In genomic region chr12:65825573-65826512, GRCh38 we compare ENCODE assay signal across 9 cellular contexts. TPM values are rescaled to one million over a fixed set of nuclear protein-coding genes. Genes with fewer than 3 reads are reported as not detected.
DNase-seq lines count a peak whose midpoint lies in the region; ATAC-seq, FAIRE-seq and TF ChIP-seq lines count a peak whose summit lies in the region.
"Had no signal": no experiment of that assay in that cellular context is flagged by ENCODE, and none has a peak within 500 bp of the region (broad histone marks: within the 10 kb centered on the region; RNA-seq: fewer than 3 reads in every experiment).

No MANE protein-coding gene starts in this region.

- H3K4me1 Mint-ChIP-seq in CD8-positive, alpha-beta T cell (ENCODE audit: low read depth) = peaks cover 25% of the 10 kb centered on the region
- peaks cover 21% of the 10 kb centered on the region for H3K4me1 Mint-ChIP-seq in astrocyte (ENCODE audit: low read depth, unreplicated experiment)

- peak overlapping the region; percentile 47 for H3K4me3 Mint-ChIP-seq in CD8-positive, alpha-beta T cell
- H3K4me3 Mint-ChIP-seq in astrocyte (ENCODE audit: unreplicated experiment) = peak overlapping the region; percentile 98

- no peak for DNase-seq in CD8-positive, alpha-beta T cell
- DNase-seq in HL-60 (ENCODE audit: low read depth in 1 of 2, low spot score in 1 of 2) (no peak), astrocyte (ENCODE audit: low read depth) (peak; percentile 53), iPS-NIHi11 (ENCODE audit: low spot score) (peak; percentile 53), small intestine (peak; percentile 41), NAMALWA (ENCODE audit: low spot score) (no peak)

- no peak for ATAC-seq in CD8-positive, alpha-beta T cell
- ATAC-seq in HG02610 (IDR thresholded peaks at IDR 0.05; ENCODE audit: unreplicated experiment) (no peak), HG03521 (IDR thresholded peaks at IDR 0.05; ENCODE audit: unreplicated experiment) (no peak)
- ATAC-seq: K562 had no signal

- no peak overlapping the region for H3K27ac ChIP-seq in CD8-positive, alpha-beta T cell (ENCODE audit: low read depth, low read length)
- H3K27ac ChIP-seq in HL-60 (replicated peaks) (no peak overlapping the region), astrocyte (ENCODE audit: low read depth, low read length) (peak overlapping the region; percentile 89), small intestine (ENCODE audit: low read depth in 1 of 2, low read length in 1 of 2) (no peak overlapping the region)

- H3K79me2 ChIP-seq in astrocyte (ENCODE audit: insufficient read depth, low read length) = peaks cover 70% of the 10 kb centered on the region

- FAIRE-seq in astrocyte (lab: Jason Lieb, UNC) (no peak), small intestine (lab: Jason Lieb, UNC) (no peak)
- FAIRE-seq: K562 had no signal

- no peaks in the 10 kb centered on the region for H4K20me1 ChIP-seq in astrocyte (ENCODE audit: insufficient read depth, low read length)

- POLR2A ChIA-PET in CD8-positive, alpha-beta T cell (lab: Charles Lee) = no interaction called here

- WGBS in small intestine, 3 donors = 1% methylated on average over 70 to 85 of the region's 85 CpGs

- TF ChIP-seq CTCF in CD8-positive, alpha-beta T cell (IDR thresholded peaks at IDR 0.05) = no peak
- TF ChIP-seq CTCF in HL-60 (IDR thresholded peaks at IDR 0.05; ENCODE audit: insufficient read depth, low read length) (no peak), astrocyte (IDR thresholded peaks at IDR 0.05; ENCODE audit: insufficient read depth, low read depth, low read length) (no peak)

- H3K27ac Mint-ChIP-seq in CD8-positive, alpha-beta T cell = no peak overlapping the region
- H3K27ac Mint-ChIP-seq in astrocyte (ENCODE audit: unreplicated experiment) = peak overlapping the region; percentile 99

- H3K4me2 ChIP-seq in astrocyte (ENCODE audit: low read length) = peak overlapping the region; percentile 97

- CTCF ChIA-PET in CD8-positive, alpha-beta T cell (lab: Charles Lee) = no interaction called here

- peaks cover 2% of the 10 kb centered on the region for H3K9me3 Mint-ChIP-seq in CD8-positive, alpha-beta T cell
- H3K9me3 Mint-ChIP-seq in astrocyte (ENCODE audit: unreplicated experiment) = peaks cover 1% of the 10 kb centered on the region

- peaks cover 52% of the 10 kb centered on the region for H3K27me3 Mint-ChIP-seq in CD8-positive, alpha-beta T cell (ENCODE audit: low read depth)
- no peaks in the 10 kb centered on the region for H3K27me3 Mint-ChIP-seq in astrocyte (ENCODE audit: low read depth, unreplicated experiment)

- intact Hi-C loops in CD8-positive, alpha-beta T cell (cut with DNase I, micrococcal nuclease) = no loop called here

- peaks cover 18% of the 10 kb centered on the region for H3K27me3 ChIP-seq in CD8-positive, alpha-beta T cell (ENCODE audit: insufficient read depth, low read length)
- H3K27me3 ChIP-seq in HL-60 (ENCODE audit: insufficient read depth, poor library complexity, severe bottlenecking) = peaks cover 74% of the 10 kb centered on the region
- H3K27me3 ChIP-seq in astrocyte (ENCODE audit: insufficient read depth, low read length) = no peaks in the 10 kb centered on the region
- H3K27me3 ChIP-seq in small intestine (ENCODE audit: control insufficient read depth in 2 of 2, insufficient read depth in 2 of 2, low read length in 2 of 2) = peaks cover 0 to 19% of the 10 kb centered on the region in 2 donors

- H3K36me3 Mint-ChIP-seq in CD8-positive, alpha-beta T cell = no peaks in the 10 kb centered on the region
- peaks cover 6% of the 10 kb centered on the region for H3K36me3 Mint-ChIP-seq in astrocyte (ENCODE audit: low read depth, unreplicated experiment)

- no peaks in the 10 kb centered on the region for H3K36me3 ChIP-seq in CD8-positive, alpha-beta T cell (ENCODE audit: insufficient read depth, low read length)
- H3K36me3 ChIP-seq in astrocyte (ENCODE audit: insufficient read depth, low read length) (peaks cover 21% of the 10 kb centered on the region), small intestine (ENCODE audit: control insufficient read depth in 2 of 2, insufficient read depth in 2 of 2, low read length in 2 of 2) (no peaks in the 10 kb centered on the region)

- H3K4me3 ChIP-seq in CD8-positive, alpha-beta T cell (ENCODE audit: low read depth, low read length) = no peak overlapping the region
- H3K4me3 ChIP-seq in HL-60 (replicated peaks; ENCODE audit: insufficient read depth, low read length) (peak overlapping the region; percentile 47), astrocyte (ENCODE audit: insufficient read depth, low read depth, low read length) (peak overlapping the region; percentile 94), small intestine (ENCODE audit: low read depth in 1 of 2, low read length in 2 of 2) (peak overlapping the region; percentile 50 to 97)
- H3K4me3 ChIP-seq: K562 had no signal

- H2AFZ ChIP-seq in astrocyte (ENCODE audit: low read depth, low read length) = no peak overlapping the region

- peak overlapping the region; percentile 97 for H3K9ac ChIP-seq in astrocyte (ENCODE audit: low read length)

- H3K9me3 ChIP-seq in CD8-positive, alpha-beta T cell (ENCODE audit: low read length) = no peaks in the 10 kb centered on the region
- H3K9me3 ChIP-seq in astrocyte (ENCODE audit: insufficient read depth, low read depth, low read length) (no peaks in the 10 kb centered on the region), small intestine (ENCODE audit: control insufficient read depth, low read depth) (no peaks in the 10 kb centered on the region)

- H3K4me1 ChIP-seq in CD8-positive, alpha-beta T cell (ENCODE audit: insufficient read depth, low read length) = peaks cover 22% of the 10 kb centered on the region
- peaks cover 22% of the 10 kb centered on the region for H3K4me1 ChIP-seq in astrocyte (ENCODE audit: insufficient read depth, low read length)
- no peaks in the 10 kb centered on the region for H3K4me1 ChIP-seq in small intestine (ENCODE audit: control insufficient read depth in 2 of 2, insufficient read depth in 1 of 2, low read depth in 1 of 2, low read length in 1 of 2)

RNA-seq across cellular contexts. Expression of gene HMGA2, which starts 1.6 kb away (rescaled TPM):
- not detected for total RNA-seq in CD8-positive, alpha-beta T cell
- total RNA-seq in astrocyte = 199 and 214 TPM in 2 replicates
- 1 to 10 TPM in 2 of 3 donors, under 1 TPM in 1; 0.67 to 1.4 (median 1.1) TPM for polyA plus RNA-seq in small intestine

Comparison
In these comparisons a context has a peak if more than half of its experiments do, and no peak if none do; other contexts are left out.
1. DNase-seq: peak in astrocyte (single experiment), iPS-NIHi11 (single experiment) and small intestine (single experiment); none in CD8-positive, alpha-beta T cell (0 of 7), HL-60 (0 of 2) and NAMALWA (single experiment).
2. RNA of gene HMGA2, which starts 1.6 kb away (total RNA-seq): 199 to 214 TPM in astrocyte; not detected in CD8-positive, alpha-beta T cell; every median in the first group is over 100 times any median in the second.